ENCODE assay signal across 21 cellular contexts in the genomic region with DNA sequence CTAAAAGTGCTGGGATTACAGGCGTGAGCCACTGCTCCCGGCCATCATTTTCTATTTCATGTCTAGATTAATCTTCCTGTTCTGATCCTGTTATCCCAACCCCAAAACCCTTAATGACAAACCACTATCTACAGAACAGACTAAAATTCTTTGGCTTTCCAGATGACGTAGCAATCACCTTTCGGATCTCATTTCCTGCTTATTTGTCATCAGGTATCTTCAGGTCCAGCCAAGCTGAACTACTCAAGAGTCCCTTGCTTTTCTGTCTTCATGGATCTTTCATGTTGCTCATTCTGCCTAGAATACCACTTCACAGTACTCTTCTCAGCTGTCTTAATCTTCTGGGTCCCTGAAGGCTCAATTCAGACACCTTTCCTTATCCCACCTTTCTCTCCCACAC. TPM values are rescaled to one million over a fixed set of nuclear protein-coding genes. Genes with fewer than 3 reads are reported as not detected.
DNase-seq lines count a peak whose midpoint lies in the region; ATAC-seq and TF ChIP-seq lines count a peak whose summit lies in the region.
"Had no signal": no experiment of that assay in that cellular context is flagged by ENCODE, and none has a peak within 500 bp of the region (broad histone marks: within the 10 kb centered on the region; RNA-seq: fewer than 3 reads in every experiment).

No MANE protein-coding gene starts in this region.

- 89 to 93% methylated on average over 4 of the region's 4 CpGs for WGBS in esophagus squamous epithelium, 2 donors

- H3K4me3 ChIP-seq in esophagus squamous epithelium, result no peak overlapping the region
- H3K4me3 ChIP-seq in CD4-positive, alpha-beta memory T cell (ENCODE audit: low read length in 2 of 2), result no peak overlapping the region
- H3K4me3 ChIP-seq: GM23248, HAP-1, MG63 had no signal

- TF ChIP-seq POLR2A in esophagus squamous epithelium (IDR thresholded peaks at IDR 0.05), result no peak

- H3K27ac ChIP-seq in esophagus squamous epithelium, result peak overlapping the region in 3 of 4 donors; percentile 19 to 43 (median 42)
- no peak overlapping the region for H3K27ac ChIP-seq in CD4-positive, alpha-beta memory T cell (ENCODE audit: low read depth, low read length)
- H3K27ac ChIP-seq: 22Rv1, C4-2B, GM23248 had no signal

- peak overlapping the region; percentile 0; the same call in 1 of the 2 replicates for H3K27ac Mint-ChIP-seq in WTC11
- no peak overlapping the region for H3K27ac Mint-ChIP-seq in CD4-positive, alpha-beta memory T cell
- H3K27ac Mint-ChIP-seq: B cell had no signal

- H3K9me3 ChIP-seq in esophagus squamous epithelium, result no peaks in the 10 kb centered on the region
- no peaks in the 10 kb centered on the region for H3K9me3 ChIP-seq in CD4-positive, alpha-beta memory T cell (ENCODE audit: control insufficient read depth in 1 of 2, low read length in 2 of 2)
- H3K9me3 ChIP-seq: HAP-1, MG63 had no signal

- peaks cover 8% of the 10 kb centered on the region for H3K4me1 Mint-ChIP-seq in WTC11
- peaks cover 0 to 1% (median 0%) of the 10 kb centered on the region in 4 donors for H3K4me1 Mint-ChIP-seq in CD4-positive, alpha-beta memory T cell
- H3K4me1 Mint-ChIP-seq: B cell had no signal

- no peaks in the 10 kb centered on the region for H3K36me3 Mint-ChIP-seq in WTC11
- H3K36me3 Mint-ChIP-seq in CD4-positive, alpha-beta memory T cell, result no peaks in the 10 kb centered on the region
- H3K36me3 Mint-ChIP-seq: CD8-positive, alpha-beta memory T cell had no signal

- POLR2A ChIA-PET in WTC11 (lab: Charles Lee), result no interaction called here
- POLR2A ChIA-PET in CD4-positive, alpha-beta memory T cell (lab: Charles Lee; ENCODE audit: partially characterized antibody), result no interaction called here

- ATAC-seq in WTC11 (no peak), HG02885 (IDR thresholded peaks at IDR 0.05; ENCODE audit: poor library complexity, unreplicated experiment) (no peak)

- TF ChIP-seq CTCF in WTC11 (IDR thresholded peaks at IDR 0.05), result no peak
- no peak for TF ChIP-seq CTCF in esophagus squamous epithelium (IDR thresholded peaks at IDR 0.05)

- H3K4me3 Mint-ChIP-seq in WTC11, result no peak overlapping the region
- no peak overlapping the region for H3K4me3 Mint-ChIP-seq in CD4-positive, alpha-beta memory T cell
- H3K4me3 Mint-ChIP-seq: B cell; CD8-positive, alpha-beta memory T cell had no signal

- DNase-seq in DMS53 (lab: John Stamatoyannopoulos, UW) (peak; percentile 40), DMS53 treated with DMSO at 0.1 percent for 48 hours (lab: John Stamatoyannopoulos, UW; ENCODE audit: unreplicated experiment) (no peak), WTC11 (ENCODE audit: low spot score) (no peak), esophagus squamous epithelium (lab: John Stamatoyannopoulos, UW) (no peak), NCI-H526 treated with DMSO at 0.1 percent for 48 hours (lab: John Stamatoyannopoulos, UW) (no peak)
- DNase-seq in CD4-positive, alpha-beta memory T cell, result no peak
- DNase-seq: CD8-positive, alpha-beta memory T cell; DMS 273 treated with DMSO at 0.1 percent for 48 hours; GM23248; KBM-7; MG63; NCI-H2029; NCI-H446 treated with DMSO at 0.1 percent for 48 hours; NCI-H526; RPMI8226; SHP77 had no signal

- H3K27me3 ChIP-seq in esophagus squamous epithelium, result no peaks in the 10 kb centered on the region
- no peaks in the 10 kb centered on the region for H3K27me3 ChIP-seq in CD4-positive, alpha-beta memory T cell (ENCODE audit: insufficient read depth, low read length)
- H3K27me3 ChIP-seq: MG63 had no signal

- H3K4me1 ChIP-seq in esophagus squamous epithelium, result peaks cover 2 to 24% (median 3%) of the 10 kb centered on the region in 3 donors
- H3K4me1 ChIP-seq in CD4-positive, alpha-beta memory T cell (ENCODE audit: insufficient read depth, low read length), result no peaks in the 10 kb centered on the region

- intact Hi-C loops in esophagus squamous epithelium (cut with DNase I), result no loop called here
- intact Hi-C loops in CD4-positive, alpha-beta memory T cell (cut with micrococcal nuclease), result no loop called here

- peaks cover 11% of the 10 kb centered on the region for H3K9me3 Mint-ChIP-seq in WTC11
- no peaks in the 10 kb centered on the region for H3K9me3 Mint-ChIP-seq in CD4-positive, alpha-beta memory T cell
- H3K9me3 Mint-ChIP-seq: CD8-positive, alpha-beta memory T cell had no signal

- CTCF ChIA-PET in WTC11 (lab: Charles Lee), result no interaction called here
- CTCF ChIA-PET in CD4-positive, alpha-beta memory T cell (lab: Charles Lee; ENCODE audit: partially characterized antibody), result no interaction called here

- no peaks in the 10 kb centered on the region for H3K27me3 Mint-ChIP-seq in WTC11 (ENCODE audit: low read depth)
- H3K27me3 Mint-ChIP-seq in CD4-positive, alpha-beta memory T cell, result no peaks in the 10 kb centered on the region
- H3K27me3 Mint-ChIP-seq: CD8-positive, alpha-beta memory T cell had no signal

- no peaks in the 10 kb centered on the region for H3K36me3 ChIP-seq in esophagus squamous epithelium
- H3K36me3 ChIP-seq in CD4-positive, alpha-beta memory T cell (ENCODE audit: insufficient read depth, low read length), result no peaks in the 10 kb centered on the region
- H3K36me3 ChIP-seq: HAP-1, MG63 had no signal

TF ChIP-seq in WTC11, 78 proteins besides CTCF, POLR2A, EP300 and RAD21:
- TF ChIP-seq SOX15 (CRISPR knock-in tag; IDR thresholded peaks at IDR 0.05) (no peak), FOXP1 (CRISPR knock-in tag; IDR thresholded peaks at IDR 0.05; ENCODE audit: borderline replicate concordance) (no peak), ZNF671 (CRISPR knock-in tag; IDR thresholded peaks at IDR 0.05) (no peak), ATF1 (CRISPR knock-in tag; IDR thresholded peaks at IDR 0.05) (no peak), HMGA2 (CRISPR knock-in tag; IDR thresholded peaks at IDR 0.05) (no peak), PRRX2 (CRISPR knock-in tag; IDR thresholded peaks at IDR 0.05) (no peak), GRHL2 (CRISPR knock-in tag; IDR thresholded peaks at IDR 0.05; ENCODE audit: insufficient replicate concordance, severe bottlenecking) (no peak), GTF2I (CRISPR knock-in tag; conservative IDR thresholded peaks at IDR 0.05) (no peak), ZNF232 (CRISPR knock-in tag; IDR thresholded peaks at IDR 0.05) (no peak), NR1H2 (CRISPR knock-in tag; IDR thresholded peaks at IDR 0.05) (no peak), ZBTB21 (CRISPR knock-in tag; IDR thresholded peaks at IDR 0.05; ENCODE audit: borderline replicate concordance) (no peak)
- TF ChIP-seq, protein P1, sequence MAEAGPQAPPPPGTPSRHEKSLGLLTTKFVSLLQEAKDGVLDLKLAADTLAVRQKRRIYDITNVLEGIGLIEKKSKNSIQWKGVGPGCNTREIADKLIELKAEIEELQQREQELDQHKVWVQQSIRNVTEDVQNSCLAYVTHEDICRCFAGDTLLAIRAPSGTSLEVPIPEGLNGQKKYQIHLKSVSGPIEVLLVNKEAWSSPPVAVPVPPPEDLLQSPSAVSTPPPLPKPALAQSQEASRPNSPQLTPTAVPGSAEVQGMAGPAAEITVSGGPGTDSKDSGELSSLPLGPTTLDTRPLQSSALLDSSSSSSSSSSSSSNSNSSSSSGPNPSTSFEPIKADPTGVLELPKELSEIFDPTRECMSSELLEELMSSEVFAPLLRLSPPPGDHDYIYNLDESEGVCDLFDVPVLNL (CRISPR knock-in tag; IDR thresholded peaks at IDR 0.05; ENCODE audit: borderline replicate concordance, low read depth), result no peak
- TF ChIP-seq, protein P2, sequence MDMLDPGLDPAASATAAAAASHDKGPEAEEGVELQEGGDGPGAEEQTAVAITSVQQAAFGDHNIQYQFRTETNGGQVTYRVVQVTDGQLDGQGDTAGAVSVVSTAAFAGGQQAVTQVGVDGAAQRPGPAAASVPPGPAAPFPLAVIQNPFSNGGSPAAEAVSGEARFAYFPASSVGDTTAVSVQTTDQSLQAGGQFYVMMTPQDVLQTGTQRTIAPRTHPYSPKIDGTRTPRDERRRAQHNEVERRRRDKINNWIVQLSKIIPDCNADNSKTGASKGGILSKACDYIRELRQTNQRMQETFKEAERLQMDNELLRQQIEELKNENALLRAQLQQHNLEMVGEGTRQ (CRISPR knock-in tag; IDR thresholded peaks at IDR 0.05), result no peak
- TF ChIP-seq, protein P3, sequence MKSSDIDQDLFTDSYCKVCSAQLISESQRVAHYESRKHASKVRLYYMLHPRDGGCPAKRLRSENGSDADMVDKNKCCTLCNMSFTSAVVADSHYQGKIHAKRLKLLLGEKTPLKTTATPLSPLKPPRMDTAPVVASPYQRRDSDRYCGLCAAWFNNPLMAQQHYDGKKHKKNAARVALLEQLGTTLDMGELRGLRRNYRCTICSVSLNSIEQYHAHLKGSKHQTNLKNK (CRISPR knock-in tag; IDR thresholded peaks at IDR 0.05), result no peak
TF ChIP-seq in WTC11: peak in this region for 0.

RNA-seq across cellular contexts. Expression of a gene that starts 27.4 kb away (rescaled TPM):
- total RNA-seq in WTC11 (2021) (212 to 226 TPM (median 215 TPM) in 3 replicates), esophagus squamous epithelium (100 to 1,000 TPM in 2 of 4 donors, 10 to 100 TPM in 2; 34.8 to 118 (median 86.8) TPM)
- total RNA-seq in CD4-positive, alpha-beta memory T cell, result 10 to 100 TPM; 63.4 to 67.0 TPM
- polyA plus RNA-seq in CD4-positive, alpha-beta memory T cell, result 10 to 100 TPM in 1 of 2 donors, 1 to 10 TPM in 1; 7.9 to 11.6 TPM

RNA-seq across cellular contexts. Expression of a gene that starts 42.6 kb away (rescaled TPM):
- total RNA-seq in WTC11 (2021) (45.8 to 46.5 TPM (median 46.1 TPM) in 3 replicates), esophagus squamous epithelium (10 to 100 TPM; 27.6 to 49.6 (median 34.9) TPM)
- total RNA-seq in CD4-positive, alpha-beta memory T cell, result 10 to 100 TPM; 53.3 to 54.7 TPM
- 1 to 10 TPM; 6.2 to 9.4 TPM for polyA plus RNA-seq in CD4-positive, alpha-beta memory T cell
